8 cellular contexts compared by ENCODE assay signal in genomic region chr3:46947981-46948791, GRCh38. TPM values are rescaled to one million over a fixed set of nuclear protein-coding genes. Genes with fewer than 3 reads are reported as not detected.
A peak's percentile ranks its signal among the peaks of the same experiment; 100 is the strongest.
DNase-seq lines count a peak whose midpoint lies in the region; ATAC-seq, FAIRE-seq and TF ChIP-seq lines count a peak whose summit lies in the region.

No MANE protein-coding gene starts in this region.

- H3K27me3 ChIP-seq in muscle layer of duodenum (ENCODE audit: low read depth, low read length) (no peaks in the 10 kb centered on the region), suprapubic skin (no peaks in the 10 kb centered on the region)

- TF ChIP-seq POLR2A in suprapubic skin (IDR thresholded peaks at IDR 0.05), result no peak

- H3K27ac ChIP-seq in VCaP (peak overlapping the region; percentile 8; the same call in 1 of the 2 replicates), muscle layer of duodenum (ENCODE audit: low read length) (peak overlapping the region; percentile 88), suprapubic skin (peak overlapping the region; percentile 89)

- TF ChIP-seq EP300 in suprapubic skin (IDR thresholded peaks at IDR 0.05), result no peak

- no peak for TF ChIP-seq CTCF in VCaP (conservative IDR thresholded peaks at IDR 0.05)
- TF ChIP-seq CTCF in cardiac fibroblast (IDR thresholded peaks at IDR 0.05; ENCODE audit: low read depth, low read length), result no peak
- TF ChIP-seq CTCF in suprapubic skin (IDR thresholded peaks at IDR 0.05), result no peak

- WGBS in suprapubic skin, result 35% methylated on average over 16 of the region's 19 CpGs

- H3K4me1 Mint-ChIP-seq in IgD-negative memory B cell, result peaks cover 57 to 75% (median 70%) of the 10 kb centered on the region in 3 donors

- H3K4me1 ChIP-seq in muscle layer of duodenum (ENCODE audit: control insufficient read depth in 1 of 2, insufficient read depth in 2 of 2, low read length in 2 of 2) (peaks cover 30 to 66% of the 10 kb centered on the region in 2 donors), suprapubic skin (peaks cover 88% of the 10 kb centered on the region)

- no peaks in the 10 kb centered on the region for H3K9me3 ChIP-seq in muscle layer of duodenum (ENCODE audit: control insufficient read depth in 1 of 2, low read length in 2 of 2)
- no peaks in the 10 kb centered on the region for H3K9me3 ChIP-seq in suprapubic skin

- H3K4me3 ChIP-seq in cardiac fibroblast (replicated peaks in 1 of 2; ENCODE audit: low read depth in 2 of 2, low read length in 2 of 2) (no peak overlapping the region), muscle layer of duodenum (ENCODE audit: low read depth in 1 of 2, low read length in 2 of 2) (peak overlapping the region in 1 of 2 donors; percentile 18), suprapubic skin (no peak overlapping the region)

- no peak for FAIRE-seq in frontal cortex (lab: Jason Lieb, UNC)

- H3K36me3 Mint-ChIP-seq in IgD-negative memory B cell, result peaks cover 2% of the 10 kb centered on the region

- H3K27me3 Mint-ChIP-seq in IgD-negative memory B cell, result no peaks in the 10 kb centered on the region

- DNase-seq in cardiac fibroblast (ENCODE audit: low read depth in 2 of 2), result peak; percentile 65 to 76
- DNase-seq in suprapubic skin (ENCODE audit: low spot score in 2 of 2), result no peak
- no peak for DNase-seq in frontal cortex (ENCODE audit: low spot score in 2 of 2)

- ATAC-seq in HG03469 (IDR thresholded peaks at IDR 0.05; ENCODE audit: unreplicated experiment) (no peak), GM18861 (IDR thresholded peaks at IDR 0.05; ENCODE audit: unreplicated experiment) (no peak)

- H3K9me3 Mint-ChIP-seq in IgD-negative memory B cell, result peaks cover 0 to 2% (median 0%) of the 10 kb centered on the region in 3 donors

- peak overlapping the region; percentile 88 to 94 (median 90) for H3K27ac Mint-ChIP-seq in IgD-negative memory B cell

- H3K36me3 ChIP-seq in muscle layer of duodenum (ENCODE audit: control insufficient read depth in 1 of 2, insufficient read depth in 2 of 2, low read length in 2 of 2) (peaks cover 4 to 8% of the 10 kb centered on the region in 2 donors), suprapubic skin (no peaks in the 10 kb centered on the region)

- peak overlapping the region in 3 of 4 donors; percentile 18 to 80 (median 50) for H3K4me3 Mint-ChIP-seq in IgD-negative memory B cell

RNA-seq across cellular contexts. Expression of gene CCDC12, which starts 28.4 kb away (rescaled TPM):
- polyA plus RNA-seq in IgD-negative memory B cell, result 151 TPM
- 10 to 100 TPM; 56.1 to 86.8 (median 81.6) TPM for total RNA-seq in suprapubic skin
- total RNA-seq in frontal cortex, result 25.3 TPM

RNA-seq across cellular contexts. Expression of gene NBEAL2, which starts 31.3 kb away (rescaled TPM):
- 6.7 TPM for polyA plus RNA-seq in IgD-negative memory B cell
- total RNA-seq in suprapubic skin (100 to 1,000 TPM; 317 to 865 (median 347) TPM), frontal cortex (4.9 TPM)

Comparison
In these comparisons a context has a peak if more than half of its experiments do, and no peak if none do; other contexts are left out.
1. H3K27ac ChIP-seq: peak in every context shown above with its lines; median percentile 89 in suprapubic skin; 88 in muscle layer of duodenum; 8 in VCaP.
2. DNase-seq: peak in cardiac fibroblast (2 of 2); none in suprapubic skin (0 of 2) and frontal cortex (0 of 2).
3. RNA of gene NBEAL2, which starts 31.3 kb away (total RNA-seq): 317 to 865 TPM in suprapubic skin; 4.9 TPM in frontal cortex (single experiment); every median in the first group is over 10 times any median in the second.